19 cellular contexts compared by ENCODE assay signal in the genomic region with DNA sequence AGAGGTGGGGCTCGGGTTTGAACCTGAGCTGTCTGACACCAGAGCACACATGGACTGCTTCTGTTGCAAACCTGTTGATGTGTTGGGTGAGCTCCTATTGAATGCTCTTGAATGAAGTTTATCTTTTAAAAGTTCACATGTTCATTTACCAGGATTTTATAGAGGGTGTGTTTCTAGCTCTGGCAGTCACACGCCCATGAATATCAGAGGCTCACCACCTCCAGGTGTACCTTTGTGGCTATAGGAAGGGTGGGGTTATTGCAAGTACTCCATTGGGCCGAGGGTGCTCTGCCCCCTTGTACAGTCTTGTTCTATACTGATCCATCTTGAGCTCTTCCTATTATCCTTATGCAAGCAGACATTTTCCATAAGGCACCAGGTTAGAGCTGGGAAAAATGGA. TPM values are rescaled to one million over a fixed set of nuclear protein-coding genes. Genes with fewer than 3 reads are reported as not detected.
DNase-seq lines count a peak whose midpoint lies in the region; ATAC-seq and TF ChIP-seq lines count a peak whose summit lies in the region.
"Had no signal": no experiment of that assay in that cellular context is flagged by ENCODE, and none has a peak within 500 bp of the region (broad histone marks: within the 10 kb centered on the region; RNA-seq: fewer than 3 reads in every experiment).

No MANE protein-coding gene starts in this region.

- peak overlapping the region in 7 of 11 experiments; percentile 36 to 100 (median 83); a peak in 13 of 22 replicates for H3K4me2 ChIP-seq in BLaER1 treated with 17β-estradiol and CSF1 and Interleukin-3, amounts not matched to agents 10 nM and 100 nM
- H3K4me2 ChIP-seq: GM23338 had no signal

- CTCF ChIA-PET in Calu3 (lab: Charles Lee): interaction anchor here (0.8 kb wide), 1 partner anchor 9 kb away, joined by 4 read pairs; no protein-coding TSS in a partner anchor

- H3K4me1 ChIP-seq in BLaER1 treated with 17β-estradiol and CSF1 and Interleukin-3, amounts not matched to agents 10 nM and 100 nM: peaks cover 30 to 97% (median 82%) of the 10 kb centered on the region in 10 experiments
- H3K4me1 ChIP-seq in colonic mucosa (peaks cover 5% of the 10 kb centered on the region), psoas muscle (peaks cover 66% of the 10 kb centered on the region)

- no peak overlapping the region for H3K4me3 ChIP-seq in BLaER1 treated with 17β-estradiol and CSF1 and Interleukin-3, amounts not matched to agents 10 nM and 100 nM
- no peak overlapping the region for H3K4me3 ChIP-seq in colonic mucosa
- no peak overlapping the region for H3K4me3 ChIP-seq in psoas muscle
- H3K4me3 ChIP-seq: GM23338 had no signal

- no peaks in the 10 kb centered on the region for H3K9me3 Mint-ChIP-seq in stimulated activated memory B cell treated with anti-CD40 and anti-IgM and Interleukin-4, amounts not matched to agents 10 μg/mL and 1 μg/mL and 100 μg/mL, for 72 hours
- H3K9me3 Mint-ChIP-seq in Calu3 (ENCODE audit: low read depth, unreplicated experiment): no peaks in the 10 kb centered on the region
- H3K9me3 Mint-ChIP-seq: CD4-positive, CD25-positive, alpha-beta regulatory T cell; CD8-positive, alpha-beta memory T cell; GM23338; IgD-negative memory B cell had no signal

- H3K9me3 ChIP-seq in BLaER1 treated with 17β-estradiol and CSF1 and Interleukin-3, amounts not matched to agents 10 nM and 100 nM (replicated peaks in 1 of 11): peaks cover 0 to 6% (median 0%) of the 10 kb centered on the region in 11 experiments; a peak in 4 of 22 replicates
- H3K9me3 ChIP-seq in colonic mucosa (no peaks in the 10 kb centered on the region), psoas muscle (no peaks in the 10 kb centered on the region)

- H3K27me3 ChIP-seq in BLaER1 treated with 17β-estradiol and CSF1 and Interleukin-3, amounts not matched to agents 10 nM and 100 nM: peaks cover 0 to 19% (median 0%) of the 10 kb centered on the region in 11 experiments; a peak in 3 of 22 replicates
- no peaks in the 10 kb centered on the region for H3K27me3 ChIP-seq in colonic mucosa
- no peaks in the 10 kb centered on the region for H3K27me3 ChIP-seq in psoas muscle (ENCODE audit: insufficient read depth in 3 of 3, low read length in 2 of 3)

- peaks cover 0 to 77% (median 3%) of the 10 kb centered on the region in 11 experiments; a peak in 12 of 22 replicates for H3K36me3 ChIP-seq in BLaER1 treated with 17β-estradiol and CSF1 and Interleukin-3, amounts not matched to agents 10 nM and 100 nM
- H3K36me3 ChIP-seq in colonic mucosa (no peaks in the 10 kb centered on the region), psoas muscle (ENCODE audit: insufficient read depth in 1 of 2, low read depth in 1 of 2) (no peaks in the 10 kb centered on the region)

- H3K4me1 Mint-ChIP-seq in stimulated activated memory B cell treated with anti-CD40 and anti-IgM and Interleukin-4, amounts not matched to agents 10 μg/mL and 1 μg/mL and 100 μg/mL, for 72 hours: peaks cover 60% of the 10 kb centered on the region
- H3K4me1 Mint-ChIP-seq in Calu3 (ENCODE audit: low read depth, unreplicated experiment): no peaks in the 10 kb centered on the region

- no peaks in the 10 kb centered on the region; a peak in 2 of 22 replicates for H4K20me1 ChIP-seq in BLaER1 treated with 17β-estradiol and CSF1 and Interleukin-3, amounts not matched to agents 10 nM and 100 nM

- intact Hi-C loops in colonic mucosa (cut with DNase I) (no loop called here), psoas muscle (cut with DNase I) (no loop called here), left ventricle myocardium superior (cut with micrococcal nuclease) (loop anchor here (10.0 kb wide), 1 partner anchor 46 kb away; no protein-coding TSS in a partner anchor), Calu3 (cut with micrococcal nuclease; ENCODE audit: unreplicated experiment) (no loop called here)

- WGBS in psoas muscle, 3 donors: 94 to 97% (median 95%) methylated on average over 3 of the region's 3 CpGs

- ATAC-seq in psoas muscle (no peak), left ventricle myocardium superior (no peak), HG03025 (IDR thresholded peaks at IDR 0.05; ENCODE audit: low FRiP score, unreplicated experiment) (no peak)
- no peak for ATAC-seq in stimulated activated memory B cell treated with anti-CD40 and anti-IgM and Interleukin-4, amounts not matched to agents 10 μg/mL and 1 μg/mL and 100 μg/mL, for 72 hours
- ATAC-seq: GM23338, HepG2 had no signal

- H3K27ac ChIP-seq in BLaER1 treated with 17β-estradiol and CSF1 and Interleukin-3, amounts not matched to agents 10 nM and 100 nM: no peak overlapping the region
- H3K27ac ChIP-seq in colonic mucosa (peak overlapping the region; percentile 54), psoas muscle (peak overlapping the region; percentile 94)

- no TSS peak for BruUV-seq in Calu3 (replicated peaks; lab: Mats Ljungman, UMichigan)

- DNase-seq in colonic mucosa (peak; percentile 73), psoas muscle (no peak), left ventricle myocardium superior (no peak), anterior cingulate cortex (lab: John Stamatoyannopoulos, UW) (no peak), Calu3 (no peak)
- DNase-seq: 8988T; C1 segment of cervical spinal cord; CD4-positive, CD25-positive, alpha-beta regulatory T cell; CD8-positive, alpha-beta memory T cell; COR-L47; HCEC 1CT had no signal

- H3K36me3 Mint-ChIP-seq in stimulated activated memory B cell treated with anti-CD40 and anti-IgM and Interleukin-4, amounts not matched to agents 10 μg/mL and 1 μg/mL and 100 μg/mL, for 72 hours: peaks cover 12% of the 10 kb centered on the region
- no peaks in the 10 kb centered on the region for H3K36me3 Mint-ChIP-seq in Calu3 (ENCODE audit: insufficient read depth, unreplicated experiment)

- no peaks in the 10 kb centered on the region for H3K27me3 Mint-ChIP-seq in stimulated activated memory B cell treated with anti-CD40 and anti-IgM and Interleukin-4, amounts not matched to agents 10 μg/mL and 1 μg/mL and 100 μg/mL, for 72 hours
- H3K27me3 Mint-ChIP-seq in Calu3 (ENCODE audit: unreplicated experiment): no peaks in the 10 kb centered on the region
- H3K27me3 Mint-ChIP-seq: CD4-positive, CD25-positive, alpha-beta regulatory T cell; CD8-positive, alpha-beta memory T cell; IgD-negative memory B cell had no signal

- no peak overlapping the region for H3K9ac ChIP-seq in BLaER1 treated with 17β-estradiol and CSF1 and Interleukin-3, amounts not matched to agents 10 nM and 100 nM
- peak overlapping the region in 1 of 2 donors; percentile 6 for H3K9ac ChIP-seq in colonic mucosa (ENCODE audit: low read depth in 2 of 2, low read length in 2 of 2)

- TF ChIP-seq CTCF in colonic mucosa (IDR thresholded peaks at IDR 0.05) (no peak), psoas muscle (IDR thresholded peaks at IDR 0.05) (no peak), Calu3 (IDR thresholded peaks at IDR 0.05; ENCODE audit: unreplicated experiment) (no peak)

- H3K4me3 Mint-ChIP-seq in stimulated activated memory B cell treated with anti-CD40 and anti-IgM and Interleukin-4, amounts not matched to agents 10 μg/mL and 1 μg/mL and 100 μg/mL, for 72 hours: no peak overlapping the region
- no peak overlapping the region for H3K4me3 Mint-ChIP-seq in Calu3 (ENCODE audit: low read depth, unreplicated experiment)
- H3K4me3 Mint-ChIP-seq: CD4-positive, CD25-positive, alpha-beta regulatory T cell; CD8-positive, alpha-beta memory T cell; GM23338 had no signal

- H3K27ac Mint-ChIP-seq in stimulated activated memory B cell treated with anti-CD40 and anti-IgM and Interleukin-4, amounts not matched to agents 10 μg/mL and 1 μg/mL and 100 μg/mL, for 72 hours: peak overlapping the region; percentile 44
- no peak overlapping the region for H3K27ac Mint-ChIP-seq in Calu3 (ENCODE audit: unreplicated experiment)
- H3K27ac Mint-ChIP-seq: CD4-positive, CD25-positive, alpha-beta regulatory T cell; CD8-positive, alpha-beta memory T cell; GM23338; IgD-negative memory B cell had no signal

RNA-seq across cellular contexts. Expression of gene ENDOD1, which starts 9.2 kb away (rescaled TPM):
- total RNA-seq in colonic mucosa: 10 to 100 TPM; 68.1 to 71.8 TPM
- 10 to 100 TPM; 29.0 to 55.3 (median 41.3) TPM for total RNA-seq in psoas muscle
- 10 to 100 TPM in 2 of 3 donors, 1 to 10 TPM in 1; 9.8 to 22.5 (median 20.1) TPM for polyA plus RNA-seq in psoas muscle
- total RNA-seq in left ventricle myocardium superior: 10.7 TPM
- total RNA-seq in Calu3 (2022): 29.4 and 30.3 TPM in 2 replicates

RNA-seq across cellular contexts. Expression of gene SRSF8, which starts 32.1 kb away (rescaled TPM):
- total RNA-seq in colonic mucosa (10 to 100 TPM; 39.4 to 43.4 TPM), psoas muscle (10 to 100 TPM; 26.6 to 35.3 (median 29.7) TPM), left ventricle myocardium superior (24.9 TPM), Calu3 (2022) (27.8 and 33.3 TPM in 2 replicates)
- polyA plus RNA-seq in psoas muscle: 10 to 100 TPM; 17.7 to 24.8 (median 21.7) TPM

RNA-seq across cellular contexts. Expression of gene KDM4F, which starts 49.6 kb away (rescaled TPM):
- total RNA-seq in colonic mucosa (not detected), psoas muscle (not detected), left ventricle myocardium superior (not detected), Calu3 (2022) (not detected in 2 replicates)
- not detected for polyA plus RNA-seq in psoas muscle
- total RNA-seq: A673; CD4-positive, CD25-positive, alpha-beta regulatory T cell; CD8-positive, alpha-beta memory T cell; GM23338; HepG2 had no signal
- polyA plus RNA-seq: AG04450; CD4-positive, CD25-positive, alpha-beta regulatory T cell; CD8-positive, alpha-beta memory T cell; GM23338; HepG2; IgD-negative memory B cell had no signal

Comparison
In these comparisons a context has a peak if more than half of its experiments do, and no peak if none do; other contexts are left out.
1. H3K27ac ChIP-seq: peak in colonic mucosa (single experiment) and psoas muscle (single experiment); none in BLaER1 treated with 17β-estradiol and CSF1 and Interleukin-3, amounts not matched to agents 10 nM and 100 nM (0 of 11).